In genomic region chr17:62680541-62681052, GRCh38 we compare ENCODE assay signal across 1 cellular context.
TF ChIP-seq lines count a peak whose summit lies in the region.

No MANE protein-coding gene starts in this region.

TF ChIP-seq in H1, 55 proteins besides CTCF, POLR2A, EP300 and RAD21:
- TF ChIP-seq PHF8 (conservative IDR thresholded peaks at IDR 0.05; ENCODE audit: low read depth, low read length) (no peak), KDM4A (IDR thresholded peaks at IDR 0.05; ENCODE audit: low read depth, low read length, severe bottlenecking) (no peak), JUND (IDR thresholded peaks at IDR 0.05; ENCODE audit: low read length) (no peak), YY1 (IDR thresholded peaks at IDR 0.05; ENCODE audit: low read depth, low read length) (no peak), TCF12 (IDR thresholded peaks at IDR 0.05; ENCODE audit: low read depth, low read length) (no peak), BRCA1 (IDR thresholded peaks at IDR 0.05; ENCODE audit: low read depth, low read length) (no peak), RBBP5 (IDR thresholded peaks at IDR 0.05; ENCODE audit: borderline replicate concordance, low read depth, low read length) (no peak), CTBP2 (IDR thresholded peaks at IDR 0.05; ENCODE audit: borderline replicate concordance, insufficient read depth, insufficient read length, low read length) (no peak), EGR1 (IDR thresholded peaks at IDR 0.05; ENCODE audit: borderline replicate concordance, low read depth, low read length) (no peak), TAF7 (optimal IDR thresholded peaks at IDR 0.05; ENCODE audit: borderline replicate concordance, low read depth, low read length) (no peak), HDAC6 (IDR thresholded peaks at IDR 0.05; ENCODE audit: low read depth, low read length) (no peak)
- TF ChIP-seq, protein P1, sequence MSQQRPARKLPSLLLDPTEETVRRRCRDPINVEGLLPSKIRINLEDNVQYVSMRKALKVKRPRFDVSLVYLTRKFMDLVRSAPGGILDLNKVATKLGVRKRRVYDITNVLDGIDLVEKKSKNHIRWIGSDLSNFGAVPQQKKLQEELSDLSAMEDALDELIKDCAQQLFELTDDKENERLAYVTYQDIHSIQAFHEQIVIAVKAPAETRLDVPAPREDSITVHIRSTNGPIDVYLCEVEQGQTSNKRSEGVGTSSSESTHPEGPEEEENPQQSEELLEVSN (IDR thresholded peaks at IDR 0.05), result no peak
TF ChIP-seq in H1: peak in this region for 0.
